Comparison of ENCODE assay signal across 9 cellular contexts in the genomic region with DNA sequence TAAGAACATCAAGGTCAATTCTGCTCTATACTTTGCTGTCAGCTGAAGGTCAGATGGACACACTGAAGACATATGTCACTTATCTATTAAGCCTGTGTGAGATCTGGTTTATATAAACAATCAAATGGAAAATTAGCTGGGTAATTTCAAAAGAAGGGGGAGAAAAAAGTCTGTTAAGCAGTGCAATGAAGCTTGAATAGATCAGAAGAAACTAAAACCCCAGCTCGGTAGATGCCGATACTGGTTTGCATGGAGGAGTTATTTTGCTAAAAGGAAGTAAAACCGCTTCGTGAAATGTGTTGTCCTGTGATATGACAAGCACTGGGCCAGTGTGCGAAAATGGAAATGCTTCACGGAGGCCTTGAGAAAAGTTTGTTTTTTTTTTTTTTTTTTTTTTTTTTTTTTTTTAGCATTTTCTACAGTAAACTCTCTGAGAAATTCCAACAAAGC.
A peak's percentile ranks its signal among the peaks of the same experiment; 100 is the strongest.
DNase-seq lines count a peak whose midpoint lies in the region; ATAC-seq and TF ChIP-seq lines count a peak whose summit lies in the region.
"Had no signal": no experiment of that assay in that cellular context is flagged by ENCODE, and none has a peak within 500 bp of the region (broad histone marks: within the 10 kb centered on the region; RNA-seq: fewer than 3 reads in every experiment).

No MANE protein-coding gene starts in this region.

- no peaks in the 10 kb centered on the region for H3K4me1 ChIP-seq in CD8-positive, alpha-beta T cell (ENCODE audit: insufficient read depth, low read length)
- no peaks in the 10 kb centered on the region for H3K4me1 ChIP-seq in endocrine pancreas (ENCODE audit: control insufficient read depth, insufficient read depth, low read length)
- peaks cover 0 to 12% of the 10 kb centered on the region in 2 donors for H3K4me1 ChIP-seq in thyroid gland

- CTCF ChIA-PET in CD8-positive, alpha-beta T cell (lab: Charles Lee) = interaction anchor here (0.7 kb wide), 1 partner anchor 973 kb away, joined by 3 read pairs; no protein-coding TSS in a partner anchor

- H3K27me3 ChIP-seq in CD8-positive, alpha-beta T cell (ENCODE audit: insufficient read depth, low read length) = no peaks in the 10 kb centered on the region
- no peaks in the 10 kb centered on the region for H3K27me3 ChIP-seq in endocrine pancreas (ENCODE audit: control insufficient read depth, insufficient read depth, low read length)
- no peaks in the 10 kb centered on the region for H3K27me3 ChIP-seq in thyroid gland

- H3K4me3 Mint-ChIP-seq in CD8-positive, alpha-beta T cell = peak overlapping the region; percentile 17

- POLR2A ChIA-PET in CD8-positive, alpha-beta T cell (lab: Charles Lee) = no interaction called here

- H3K27me3 Mint-ChIP-seq in CD8-positive, alpha-beta T cell (ENCODE audit: low read depth) = peaks cover 4% of the 10 kb centered on the region

- no peak for TF ChIP-seq CTCF in CD8-positive, alpha-beta T cell (IDR thresholded peaks at IDR 0.05)
- no peak for TF ChIP-seq CTCF in thyroid gland (IDR thresholded peaks at IDR 0.05)

- no peaks in the 10 kb centered on the region for H3K36me3 ChIP-seq in CD8-positive, alpha-beta T cell (ENCODE audit: insufficient read depth, low read length)
- H3K36me3 ChIP-seq in endocrine pancreas (ENCODE audit: control insufficient read depth, insufficient read depth, low read length) = no peaks in the 10 kb centered on the region
- no peaks in the 10 kb centered on the region for H3K36me3 ChIP-seq in thyroid gland

- peaks cover 5% of the 10 kb centered on the region for H3K4me1 Mint-ChIP-seq in CD8-positive, alpha-beta T cell (ENCODE audit: low read depth)

- in situ Hi-C loops in KBM-7 (cut with MboI; ENCODE audit: low pct_unique_long_range_greater_than_20kb, low sequenced_read_pairs) = no loop called here

- no peaks in the 10 kb centered on the region for H3K9me3 Mint-ChIP-seq in CD8-positive, alpha-beta T cell

- 60 to 69% methylated on average over 6 of the region's 6 CpGs for WGBS in thyroid gland, 2 donors

- H3K27ac Mint-ChIP-seq in CD8-positive, alpha-beta T cell = no peak overlapping the region

- H3K9ac ChIP-seq in endocrine pancreas (ENCODE audit: control insufficient read depth, insufficient read depth, low read length) = no peak overlapping the region

- H3K9me3 ChIP-seq in CD8-positive, alpha-beta T cell (ENCODE audit: low read length) = no peaks in the 10 kb centered on the region
- H3K9me3 ChIP-seq in endocrine pancreas (ENCODE audit: control insufficient read depth, low read length) (no peaks in the 10 kb centered on the region), thyroid gland (no peaks in the 10 kb centered on the region)

- TF ChIP-seq POLR2A in thyroid gland (IDR thresholded peaks at IDR 0.05) = no peak

- ATAC-seq in CD8-positive, alpha-beta T cell = no peak
- peak; percentile 54 for ATAC-seq in GM21526 (IDR thresholded peaks at IDR 0.05; ENCODE audit: low FRiP score, unreplicated experiment)

- intact Hi-C loops in CD8-positive, alpha-beta T cell (cut with DNase I, micrococcal nuclease) = no loop called here
- intact Hi-C loops in thyroid gland (cut with DNase I) = loop anchor here (10.0 kb wide), 1 partner anchor 151 kb away; a partner anchor contains a TSS

- no peak for DNase-seq in CD8-positive, alpha-beta T cell
- DNase-seq in KBM-7 (peak; percentile 89), thyroid gland (no peak), SK-N-DZ (ENCODE audit: low spot score) (no peak), SKM-1 (lab: John Stamatoyannopoulos, UW; ENCODE audit: unreplicated experiment) (no peak)
- DNase-seq in activated CD4-positive, alpha-beta T cell treated with anti-CD3 and anti-CD28 coated beads for 1 hour = no peak

- H3K27ac ChIP-seq in CD8-positive, alpha-beta T cell (ENCODE audit: low read depth, low read length) = no peak overlapping the region
- H3K27ac ChIP-seq in thyroid gland = peak overlapping the region; percentile 18 to 69 (median 40)

- H3K36me3 Mint-ChIP-seq in CD8-positive, alpha-beta T cell = no peaks in the 10 kb centered on the region

- H3K4me3 ChIP-seq in CD8-positive, alpha-beta T cell (ENCODE audit: low read depth, low read length) = no peak overlapping the region
- H3K4me3 ChIP-seq in endocrine pancreas (ENCODE audit: control insufficient read depth, insufficient read depth, low read length) = peak overlapping the region; percentile 1
- no peak overlapping the region for H3K4me3 ChIP-seq in thyroid gland (replicated peaks in 1 of 3)
- H3K4me3 ChIP-seq: lung had no signal
